In the genomic region with DNA sequence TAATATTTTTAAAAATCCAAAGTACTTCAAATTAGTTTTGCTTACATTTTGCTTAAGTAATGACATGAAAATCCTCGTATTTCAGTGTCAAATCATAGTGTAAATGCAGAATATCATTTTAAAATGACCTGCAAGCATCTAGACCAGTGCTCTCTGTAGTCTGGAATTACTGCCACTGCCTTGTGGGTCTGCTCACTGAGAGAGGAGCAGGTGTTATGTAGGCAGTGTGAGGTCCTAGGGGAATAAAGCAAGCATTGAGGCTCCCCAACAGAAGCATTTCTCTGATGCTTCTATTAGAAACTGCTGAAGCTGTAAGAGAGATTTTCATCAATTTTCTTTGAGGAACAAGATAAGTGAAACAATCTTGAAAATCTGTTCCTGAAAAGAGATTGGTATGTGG, we compare ENCODE assay signal across 24 cellular contexts.
DNase-seq lines count a peak whose midpoint lies in the region; ATAC-seq and TF ChIP-seq lines count a peak whose summit lies in the region.
"Had no signal": no experiment of that assay in that cellular context is flagged by ENCODE, and none has a peak within 500 bp of the region (broad histone marks: within the 10 kb centered on the region; RNA-seq: fewer than 3 reads in every experiment).

No MANE protein-coding gene starts in this region.

- CTCF ChIA-PET in MCF 10A (lab: Yijun Ruan, JAX) = no interaction called here

- no peak overlapping the region for H3K4me3 Mint-ChIP-seq in MCF 10A (ENCODE audit: unreplicated experiment)
- no peak overlapping the region for H3K4me3 Mint-ChIP-seq in stimulated activated effector memory CD8-positive, alpha-beta T cell treated with anti-CD3 and anti-CD28 coated beads, Interleukin-12 subunit alpha, Interleukin-12 subunit beta, amount 100 ng/mL, for 72 hours
- H3K4me3 Mint-ChIP-seq in CD14-positive monocyte = no peak overlapping the region
- H3K4me3 Mint-ChIP-seq: activated CD4-positive, alpha-beta T cell treated with anti-CD3 and anti-CD28 coated beads, Interleukin-2, amount 10 ng/mL, durations not matched to agents 7 days and 5 days; activated naive CD4-positive, alpha-beta T cell treated with anti-CD3 and anti-CD28 coated beads, Interleukin-2, amount 10 ng/mL, durations not matched to agents 7 days and 5 days; activated T-cell treated with anti-CD3 and anti-CD28 coated beads, Interleukin-2, amount 50 U/mL, for 72 hours; B cell; immature natural killer cell; memory B cell had no signal

- intact Hi-C loops in MCF 10A (cut with micrococcal nuclease) = no loop called here
- intact Hi-C loops in CD14-positive monocyte (cut with micrococcal nuclease) = no loop called here

- no peak for ATAC-seq in stimulated activated effector memory CD8-positive, alpha-beta T cell treated with anti-CD3 and anti-CD28 coated beads, Interleukin-12 subunit alpha, Interleukin-12 subunit beta, amount 100 ng/mL, for 72 hours
- ATAC-seq: activated T-cell treated with anti-CD3 and anti-CD28 coated beads, Interleukin-2, amount 50 U/mL, for 72 hours; esophagus mucosa; foreskin keratinocyte; K562; upper lobe of right lung had no signal

- peak; percentile 20 for DNase-seq in NCI-H82 (lab: John Stamatoyannopoulos, UW)
- DNase-seq in NCI-H82 treated with DMSO at 0.1 percent for 48 hours (lab: John Stamatoyannopoulos, UW; ENCODE audit: unreplicated experiment) = no peak
- DNase-seq in NCI-H1436 treated with DMSO at 0.1 percent for 48 hours (lab: John Stamatoyannopoulos, UW) = peak; percentile 75
- DNase-seq in NCI-H526 treated with DMSO at 0.1 percent for 48 hours (lab: John Stamatoyannopoulos, UW) = peak; percentile 81
- no peak for DNase-seq in MCF 10A (ENCODE audit: unreplicated experiment)
- no peak for DNase-seq in stimulated activated effector memory CD8-positive, alpha-beta T cell treated with anti-CD3 and anti-CD28 coated beads, Interleukin-12 subunit alpha, Interleukin-12 subunit beta, amount 100 ng/mL, for 72 hours (ENCODE audit: low spot score in 2 of 2)
- DNase-seq in CD14-positive monocyte (ENCODE audit: low spot score) = no peak
- no peak for DNase-seq in H4 (ENCODE audit: low spot score)
- DNase-seq: activated CD4-positive, alpha-beta T cell treated with anti-CD3 and anti-CD28 coated beads, Interleukin-2, amount 10 ng/mL, durations not matched to agents 7 days and 5 days; activated naive CD4-positive, alpha-beta T cell treated with anti-CD3 and anti-CD28 coated beads, Interleukin-2, amount 10 ng/mL, durations not matched to agents 7 days and 5 days; activated T-cell treated with anti-CD3 and anti-CD28 coated beads, Interleukin-2, amount 50 U/mL, for 72 hours; amniotic stem cell; COR-L47; foreskin keratinocyte; GM23248; immature natural killer cell; MM.1S; stimulated activated CD4-positive, alpha-beta T cell treated with anti-CD3 and anti-CD28 coated beads, Interleukin-1b, Interleukin-23, amount 100 ng/mL, for 48 hours; upper lobe of right lung had no signal

- BruUV-seq in MCF 10A (replicated peaks; lab: Mats Ljungman, UMichigan) = no TSS peak

- POLR2A ChIA-PET in MCF 10A (lab: Yijun Ruan, JAX) = no interaction called here

- H3K4me1 Mint-ChIP-seq in MCF 10A (ENCODE audit: insufficient read depth, unreplicated experiment) = peaks cover 1% of the 10 kb centered on the region
- H3K4me1 Mint-ChIP-seq in stimulated activated effector memory CD8-positive, alpha-beta T cell treated with anti-CD3 and anti-CD28 coated beads, Interleukin-12 subunit alpha, Interleukin-12 subunit beta, amount 100 ng/mL, for 72 hours = no peaks in the 10 kb centered on the region
- H3K4me1 Mint-ChIP-seq in CD14-positive monocyte = no peaks in the 10 kb centered on the region
- H3K4me1 Mint-ChIP-seq: activated CD4-positive, alpha-beta T cell treated with anti-CD3 and anti-CD28 coated beads, Interleukin-2, amount 10 ng/mL, durations not matched to agents 7 days and 5 days; activated naive CD4-positive, alpha-beta T cell treated with anti-CD3 and anti-CD28 coated beads, Interleukin-2, amount 10 ng/mL, durations not matched to agents 7 days and 5 days; B cell; immature natural killer cell had no signal

- TF ChIP-seq CTCF in MCF 10A (IDR thresholded peaks at IDR 0.05; ENCODE audit: unreplicated experiment) = no peak
- TF ChIP-seq CTCF in CD14-positive monocyte (IDR thresholded peaks at IDR 0.05) = no peak

- H3K9me3 Mint-ChIP-seq in MCF 10A (ENCODE audit: unreplicated experiment) (no peaks in the 10 kb centered on the region), CD14-positive monocyte (no peaks in the 10 kb centered on the region)
- no peaks in the 10 kb centered on the region for H3K9me3 Mint-ChIP-seq in stimulated activated effector memory CD8-positive, alpha-beta T cell treated with anti-CD3 and anti-CD28 coated beads, Interleukin-12 subunit alpha, Interleukin-12 subunit beta, amount 100 ng/mL, for 72 hours
- H3K9me3 Mint-ChIP-seq: activated CD4-positive, alpha-beta T cell treated with anti-CD3 and anti-CD28 coated beads, Interleukin-2, amount 10 ng/mL, durations not matched to agents 7 days and 5 days; activated naive CD4-positive, alpha-beta T cell treated with anti-CD3 and anti-CD28 coated beads, Interleukin-2, amount 10 ng/mL, durations not matched to agents 7 days and 5 days; activated T-cell treated with anti-CD3 and anti-CD28 coated beads, Interleukin-2, amount 50 U/mL, for 72 hours; immature natural killer cell; memory B cell had no signal

- H3K36me3 Mint-ChIP-seq in MCF 10A (ENCODE audit: insufficient read depth, unreplicated experiment) (peaks cover 25% of the 10 kb centered on the region), CD14-positive monocyte (peaks cover 45 to 47% of the 10 kb centered on the region in 2 donors)
- peaks cover 56% of the 10 kb centered on the region for H3K36me3 Mint-ChIP-seq in stimulated activated effector memory CD8-positive, alpha-beta T cell treated with anti-CD3 and anti-CD28 coated beads, Interleukin-12 subunit alpha, Interleukin-12 subunit beta, amount 100 ng/mL, for 72 hours

- H3K27me3 Mint-ChIP-seq in MCF 10A (ENCODE audit: insufficient read depth, unreplicated experiment) (no peaks in the 10 kb centered on the region), CD14-positive monocyte (ENCODE audit: low read depth in 3 of 3) (no peaks in the 10 kb centered on the region)
- H3K27me3 Mint-ChIP-seq: activated CD4-positive, alpha-beta T cell treated with anti-CD3 and anti-CD28 coated beads, Interleukin-2, amount 10 ng/mL, durations not matched to agents 7 days and 5 days; activated naive CD4-positive, alpha-beta T cell treated with anti-CD3 and anti-CD28 coated beads, Interleukin-2, amount 10 ng/mL, durations not matched to agents 7 days and 5 days; B cell; memory B cell; progenitor cell of endocrine pancreas had no signal

- H3K27ac Mint-ChIP-seq in MCF 10A (ENCODE audit: low read depth, unreplicated experiment) (no peak overlapping the region), CD14-positive monocyte (no peak overlapping the region)
- H3K27ac Mint-ChIP-seq in stimulated activated effector memory CD8-positive, alpha-beta T cell treated with anti-CD3 and anti-CD28 coated beads, Interleukin-12 subunit alpha, Interleukin-12 subunit beta, amount 100 ng/mL, for 72 hours = no peak overlapping the region
- H3K27ac Mint-ChIP-seq: activated CD4-positive, alpha-beta T cell treated with anti-CD3 and anti-CD28 coated beads, Interleukin-2, amount 10 ng/mL, durations not matched to agents 7 days and 5 days; activated naive CD4-positive, alpha-beta T cell treated with anti-CD3 and anti-CD28 coated beads, Interleukin-2, amount 10 ng/mL, durations not matched to agents 7 days and 5 days; activated T-cell treated with anti-CD3 and anti-CD28 coated beads, Interleukin-2, amount 50 U/mL, for 72 hours; B cell; immature natural killer cell; memory B cell; progenitor cell of endocrine pancreas had no signal

Comparison
In these comparisons a context has a peak if more than half of its experiments do, and no peak if none do; other contexts are left out.
1. DNase-seq: peak in NCI-H82 (single experiment), NCI-H1436 treated with DMSO at 0.1 percent for 48 hours (single experiment) and NCI-H526 treated with DMSO at 0.1 percent for 48 hours (single experiment); none in NCI-H82 treated with DMSO at 0.1 percent for 48 hours (single experiment), MCF 10A (single experiment), stimulated activated effector memory CD8-positive, alpha-beta T cell treated with anti-CD3 and anti-CD28 coated beads, Interleukin-12 subunit alpha, Interleukin-12 subunit beta, amount 100 ng/mL, for 72 hours (0 of 2), CD14-positive monocyte (single experiment) and H4 (single experiment).